25 cellular contexts compared by ENCODE assay signal in genomic region chr6:10682319-10682988, GRCh38. TPM values are rescaled to one million over a fixed set of nuclear protein-coding genes. Genes with fewer than 3 reads are reported as not detected.
DNase-seq lines count a peak whose midpoint lies in the region; ATAC-seq and TF ChIP-seq lines count a peak whose summit lies in the region.
"Had no signal": no experiment of that assay in that cellular context is flagged by ENCODE, and none has a peak within 500 bp of the region (broad histone marks: within the 10 kb centered on the region; RNA-seq: fewer than 3 reads in every experiment).

No MANE protein-coding gene starts in this region.

- CTCF ChIA-PET in activated CD8-positive, alpha-beta memory T cell treated with anti-CD3 and anti-CD28 coated beads, Interleukin-2, amount 10 ng/mL, durations not matched to agents 7 days and 5 days (lab: Charles Lee), result interaction anchor here (0.7 to 1.1 kb wide), 2 partner anchors 12 to 152 kb away, joined by 3 read pairs; partner anchors contain the start of genes C6orf52 and PAK1IP1

- no peak for DNase-seq in activated CD8-positive, alpha-beta memory T cell treated with anti-CD3 and anti-CD28 coated beads, Interleukin-2, amount 10 ng/mL, durations not matched to agents 7 days and 5 days
- no peak for DNase-seq in activated CD8-positive, alpha-beta memory T cell treated with anti-CD3 and anti-CD28 coated beads, Interleukin-2, amount 50 U/mL, for 4 hours
- DNase-seq in OCI-M2 (lab: John Stamatoyannopoulos, UW; ENCODE audit: unreplicated experiment), result peak; percentile 30
- no peak for DNase-seq in activated naive CD8-positive, alpha-beta T cell treated with anti-CD3 and anti-CD28 coated beads, Interleukin-2, amount 50 U/mL, for 24 hours
- DNase-seq in progenitor cell of endocrine pancreas (ENCODE audit: low spot score, unreplicated experiment), result no peak
- DNase-seq in stimulated activated CD4-positive, alpha-beta T cell treated with anti-CD3 and anti-CD28 coated beads, Interleukin-2, amount 100 ng/mL, for 24 hours, result no peak
- DNase-seq in mesothelial cell of epicardium (ENCODE audit: low spot score in 2 of 2, unreplicated experiment in 2 of 2), result no peak
- DNase-seq: activated CD4-positive, alpha-beta memory T cell treated with anti-CD3 and anti-CD28 coated beads for 36 hours; activated naive CD4-positive, alpha-beta T cell treated with Interleukin-2 at 50 U/mL for 16 hours; activated T-cell treated with anti-CD3 and anti-CD28 coated beads for 4 hours; aorta; cortex of kidney; DMS153; foreskin keratinocyte; heart left ventricle; Kasumi-1; mammary epithelial cell; SHP77; stomach; T-helper 9 cell; thyroid gland had no signal

- TF ChIP-seq CTCF in progenitor cell of endocrine pancreas (IDR thresholded peaks at IDR 0.05; ENCODE audit: unreplicated experiment) (no peak), mesothelial cell of epicardium (IDR thresholded peaks at IDR 0.05; ENCODE audit: unreplicated experiment) (no peak)

- H3K36me3 Mint-ChIP-seq in activated CD8-positive, alpha-beta memory T cell treated with anti-CD3 and anti-CD28 coated beads, Interleukin-2, amount 10 ng/mL, durations not matched to agents 7 days and 5 days, result peaks cover 5% of the 10 kb centered on the region
- H3K36me3 Mint-ChIP-seq in activated naive CD8-positive, alpha-beta T cell treated with anti-CD3 and anti-CD28 coated beads, Interleukin-2, amount 50 U/mL, for 24 hours (ENCODE audit: low read depth), result no peaks in the 10 kb centered on the region
- H3K36me3 Mint-ChIP-seq in progenitor cell of endocrine pancreas (ENCODE audit: insufficient read depth) (no peaks in the 10 kb centered on the region), mesothelial cell of epicardium (no peaks in the 10 kb centered on the region)
- H3K36me3 Mint-ChIP-seq: activated CD4-positive, alpha-beta memory T cell treated with anti-CD3 and anti-CD28 coated beads for 36 hours; WTC11 had no signal

- no peaks in the 10 kb centered on the region for H3K9me3 Mint-ChIP-seq in activated CD8-positive, alpha-beta memory T cell treated with anti-CD3 and anti-CD28 coated beads, Interleukin-2, amount 10 ng/mL, durations not matched to agents 7 days and 5 days (ENCODE audit: low read depth)
- H3K9me3 Mint-ChIP-seq in activated naive CD8-positive, alpha-beta T cell treated with anti-CD3 and anti-CD28 coated beads, Interleukin-2, amount 50 U/mL, for 24 hours, result no peaks in the 10 kb centered on the region
- H3K9me3 Mint-ChIP-seq in progenitor cell of endocrine pancreas (ENCODE audit: low read depth) (peaks cover 5% of the 10 kb centered on the region), mesothelial cell of epicardium (peaks cover 8% of the 10 kb centered on the region)
- H3K9me3 Mint-ChIP-seq: activated CD4-positive, alpha-beta memory T cell treated with anti-CD3 and anti-CD28 coated beads for 36 hours had no signal

- peaks cover 32% of the 10 kb centered on the region for H3K4me1 Mint-ChIP-seq in activated CD8-positive, alpha-beta memory T cell treated with anti-CD3 and anti-CD28 coated beads, Interleukin-2, amount 10 ng/mL, durations not matched to agents 7 days and 5 days
- H3K4me1 Mint-ChIP-seq in activated naive CD8-positive, alpha-beta T cell treated with anti-CD3 and anti-CD28 coated beads, Interleukin-2, amount 50 U/mL, for 24 hours, result peaks cover 48% of the 10 kb centered on the region
- peaks cover 19% of the 10 kb centered on the region for H3K4me1 Mint-ChIP-seq in progenitor cell of endocrine pancreas (ENCODE audit: low read depth)
- H3K4me1 Mint-ChIP-seq in mesothelial cell of epicardium, result no peaks in the 10 kb centered on the region

- ATAC-seq in activated CD8-positive, alpha-beta memory T cell treated with anti-CD3 and anti-CD28 coated beads, Interleukin-2, amount 10 ng/mL, durations not matched to agents 7 days and 5 days, result no peak
- no peak for ATAC-seq in activated naive CD8-positive, alpha-beta T cell treated with anti-CD3 and anti-CD28 coated beads, Interleukin-2, amount 50 U/mL, for 24 hours
- no peak for ATAC-seq in GM21717 (IDR thresholded peaks at IDR 0.05; ENCODE audit: unreplicated experiment)
- ATAC-seq: foreskin keratinocyte, heart left ventricle, HepG2, WTC11 had no signal

- H3K4me3 Mint-ChIP-seq in activated CD8-positive, alpha-beta memory T cell treated with anti-CD3 and anti-CD28 coated beads, Interleukin-2, amount 10 ng/mL, durations not matched to agents 7 days and 5 days, result no peak overlapping the region
- H3K4me3 Mint-ChIP-seq in activated naive CD8-positive, alpha-beta T cell treated with anti-CD3 and anti-CD28 coated beads, Interleukin-2, amount 50 U/mL, for 24 hours, result no peak overlapping the region
- no peak overlapping the region for H3K4me3 Mint-ChIP-seq in progenitor cell of endocrine pancreas (ENCODE audit: low read depth)
- H3K4me3 Mint-ChIP-seq in mesothelial cell of epicardium, result no peak overlapping the region
- H3K4me3 Mint-ChIP-seq: activated CD4-positive, alpha-beta memory T cell treated with anti-CD3 and anti-CD28 coated beads for 36 hours; WTC11 had no signal

- H3K27ac Mint-ChIP-seq in activated CD8-positive, alpha-beta memory T cell treated with anti-CD3 and anti-CD28 coated beads, Interleukin-2, amount 10 ng/mL, durations not matched to agents 7 days and 5 days, result peak overlapping the region; percentile 25
- H3K27ac Mint-ChIP-seq in activated naive CD8-positive, alpha-beta T cell treated with anti-CD3 and anti-CD28 coated beads, Interleukin-2, amount 50 U/mL, for 24 hours, result peak overlapping the region; percentile 74
- peak overlapping the region; percentile 66 for H3K27ac Mint-ChIP-seq in progenitor cell of endocrine pancreas
- no peak overlapping the region for H3K27ac Mint-ChIP-seq in mesothelial cell of epicardium
- H3K27ac Mint-ChIP-seq: activated CD4-positive, alpha-beta memory T cell treated with anti-CD3 and anti-CD28 coated beads for 36 hours; WTC11 had no signal

- peaks cover 3% of the 10 kb centered on the region for H3K27me3 Mint-ChIP-seq in activated CD8-positive, alpha-beta memory T cell treated with anti-CD3 and anti-CD28 coated beads, Interleukin-2, amount 10 ng/mL, durations not matched to agents 7 days and 5 days
- H3K27me3 Mint-ChIP-seq in activated naive CD8-positive, alpha-beta T cell treated with anti-CD3 and anti-CD28 coated beads, Interleukin-2, amount 50 U/mL, for 24 hours, result peaks cover 2% of the 10 kb centered on the region
- H3K27me3 Mint-ChIP-seq in progenitor cell of endocrine pancreas (peaks cover 5% of the 10 kb centered on the region), mesothelial cell of epicardium (ENCODE audit: low read depth) (peaks cover 27% of the 10 kb centered on the region)

RNA-seq across cellular contexts. Expression of gene C6orf52, which starts 12.0 kb away (rescaled TPM):
- total RNA-seq in activated CD8-positive, alpha-beta memory T cell treated with anti-CD3 and anti-CD28 coated beads, Interleukin-2, amount 10 ng/mL, durations not matched to agents 7 days and 5 days, result 1 to 10 TPM; 2.5 to 2.7 TPM
- 3.5 and 4.8 TPM in 2 replicates for total RNA-seq in progenitor cell of endocrine pancreas
- 3.1 to 4.6 TPM (median 3.8 TPM) in 3 replicates for total RNA-seq in mesothelial cell of epicardium
- total RNA-seq: H4, thyroid gland had no signal

RNA-seq across cellular contexts. Expression of gene PAK1IP1, which starts 12.3 kb away (rescaled TPM):
- 10 to 100 TPM; 13.1 to 22.8 TPM for total RNA-seq in activated CD8-positive, alpha-beta memory T cell treated with anti-CD3 and anti-CD28 coated beads, Interleukin-2, amount 10 ng/mL, durations not matched to agents 7 days and 5 days
- total RNA-seq in progenitor cell of endocrine pancreas (12.9 and 14.1 TPM in 2 replicates), mesothelial cell of epicardium (14.7 to 16.8 TPM (median 15.5 TPM) in 3 replicates)

RNA-seq across cellular contexts. Expression of gene TMEM14C, which starts 40.4 kb away (rescaled TPM):
- 10 to 100 TPM; 37.1 to 44.2 TPM for total RNA-seq in activated CD8-positive, alpha-beta memory T cell treated with anti-CD3 and anti-CD28 coated beads, Interleukin-2, amount 10 ng/mL, durations not matched to agents 7 days and 5 days
- total RNA-seq in progenitor cell of endocrine pancreas, result 63.2 and 63.6 TPM in 2 replicates
- total RNA-seq in mesothelial cell of epicardium, result 74.4 to 78.9 TPM (median 75.7 TPM) in 3 replicates
